3 cellular contexts compared by ENCODE assay signal in the genomic region with DNA sequence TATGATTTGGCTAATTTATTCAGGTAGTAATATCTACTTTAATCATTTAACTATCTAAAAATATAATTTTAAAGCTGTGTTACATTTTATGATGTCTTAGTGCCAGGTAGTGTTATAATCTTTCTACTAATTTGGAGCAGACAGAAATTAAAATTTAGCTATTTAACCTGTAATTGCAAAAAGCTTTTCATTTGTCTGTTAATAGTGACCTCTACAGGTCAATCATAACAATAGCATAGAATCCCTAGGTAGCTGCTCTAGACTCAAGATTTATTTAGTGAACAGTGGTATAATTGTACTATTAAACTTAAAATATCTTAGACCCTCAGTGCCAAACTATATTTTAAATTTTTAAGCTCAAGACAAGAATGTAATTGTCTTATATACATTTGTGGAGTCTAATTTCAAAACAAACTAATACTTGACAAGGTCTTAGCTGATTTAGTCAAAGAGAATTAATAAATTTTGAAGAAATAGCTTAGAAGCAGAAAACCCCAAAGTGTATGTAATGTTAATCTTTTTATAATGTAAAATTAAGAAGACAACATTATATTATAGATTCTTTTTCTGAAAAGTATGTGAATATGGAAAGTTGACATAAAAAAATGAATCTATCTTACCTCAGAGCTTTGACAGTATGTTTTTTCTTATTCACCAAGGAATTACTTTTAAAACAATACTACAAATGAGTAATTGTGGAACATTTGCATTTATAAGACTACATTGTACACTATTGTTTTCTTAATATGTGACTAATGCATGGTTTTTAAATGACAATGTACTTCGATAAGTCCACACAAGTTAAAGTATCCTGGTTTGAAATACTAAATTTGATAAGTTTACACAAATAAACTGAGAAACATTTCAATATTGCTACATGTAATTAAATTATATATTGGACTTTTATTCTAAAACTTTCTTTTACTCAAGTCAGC.
TF ChIP-seq lines count a peak whose summit lies in the region.

No MANE protein-coding gene starts in this region.

TF ChIP-seq in IMR-90, 13 proteins besides CTCF, POLR2A, EP300 and RAD21:
- TF ChIP-seq SMC3 (IDR thresholded peaks at IDR 0.05; ENCODE audit: low read depth, low read length): peak; percentile 46; the same call in 1 of the 2 replicates
- TF ChIP-seq RFX5 (IDR thresholded peaks at IDR 0.05; ENCODE audit: low read depth, low read length): no peak

TF ChIP-seq in HepG2, 621 proteins besides CTCF, POLR2A, EP300 and RAD21:
- no peak for TF ChIP-seq PAF1 (CRISPR knock-in tag; IDR thresholded peaks at IDR 0.05)
- TF ChIP-seq STAG1 (CRISPR knock-in tag; IDR thresholded peaks at IDR 0.05): peak; percentile 59
- no peak for TF ChIP-seq ETV5 (CRISPR knock-in tag; IDR thresholded peaks at IDR 0.05; ENCODE audit: borderline replicate concordance)
- no peak for TF ChIP-seq ZNF138 (CRISPR knock-in tag; IDR thresholded peaks at IDR 0.05; ENCODE audit: low read depth)

TF ChIP-seq in WTC11, 78 proteins besides CTCF, POLR2A, EP300 and RAD21:
- TF ChIP-seq, protein P1, sequence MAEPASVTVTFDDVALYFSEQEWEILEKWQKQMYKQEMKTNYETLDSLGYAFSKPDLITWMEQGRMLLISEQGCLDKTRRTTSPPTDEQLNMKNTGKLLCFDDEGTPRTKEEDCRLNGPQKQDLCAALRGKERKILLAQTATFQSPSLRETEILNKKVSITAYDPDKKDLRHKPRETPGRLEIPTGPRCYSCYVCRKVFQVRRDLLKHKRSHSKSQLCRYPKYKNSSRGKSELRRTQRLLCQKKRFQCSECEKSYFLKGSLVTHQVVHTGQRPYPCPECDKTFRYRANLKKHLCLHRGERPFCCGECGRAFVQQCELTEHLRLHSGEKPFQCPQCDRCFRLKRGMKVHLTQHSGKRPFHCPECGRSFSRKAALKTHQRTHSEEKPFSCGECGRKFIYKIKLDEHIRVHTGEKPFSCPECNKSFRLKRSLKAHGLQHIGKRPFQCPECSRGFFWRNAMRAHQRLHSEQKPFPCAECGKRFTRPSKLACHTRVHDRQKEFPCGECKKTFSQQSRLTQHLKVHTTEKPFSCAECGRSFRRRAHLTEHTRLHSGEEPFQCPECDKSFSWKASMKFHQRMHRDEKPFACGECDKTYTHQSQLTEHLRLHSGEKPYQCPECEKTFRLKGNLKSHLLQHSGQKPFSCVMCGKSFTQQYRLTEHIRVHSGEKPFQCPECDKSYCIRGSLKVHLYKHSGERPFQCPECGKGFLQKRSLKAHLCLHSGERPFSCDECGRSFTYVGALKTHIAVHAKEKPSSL (CRISPR knock-in tag; conservative IDR thresholded peaks at IDR 0.05): no peak
- TF ChIP-seq, protein P2, sequence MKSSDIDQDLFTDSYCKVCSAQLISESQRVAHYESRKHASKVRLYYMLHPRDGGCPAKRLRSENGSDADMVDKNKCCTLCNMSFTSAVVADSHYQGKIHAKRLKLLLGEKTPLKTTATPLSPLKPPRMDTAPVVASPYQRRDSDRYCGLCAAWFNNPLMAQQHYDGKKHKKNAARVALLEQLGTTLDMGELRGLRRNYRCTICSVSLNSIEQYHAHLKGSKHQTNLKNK (CRISPR knock-in tag; IDR thresholded peaks at IDR 0.05): no peak
- TF ChIP-seq SMAD4 (CRISPR knock-in tag; IDR thresholded peaks at IDR 0.05): no peak
